In the genomic region with DNA sequence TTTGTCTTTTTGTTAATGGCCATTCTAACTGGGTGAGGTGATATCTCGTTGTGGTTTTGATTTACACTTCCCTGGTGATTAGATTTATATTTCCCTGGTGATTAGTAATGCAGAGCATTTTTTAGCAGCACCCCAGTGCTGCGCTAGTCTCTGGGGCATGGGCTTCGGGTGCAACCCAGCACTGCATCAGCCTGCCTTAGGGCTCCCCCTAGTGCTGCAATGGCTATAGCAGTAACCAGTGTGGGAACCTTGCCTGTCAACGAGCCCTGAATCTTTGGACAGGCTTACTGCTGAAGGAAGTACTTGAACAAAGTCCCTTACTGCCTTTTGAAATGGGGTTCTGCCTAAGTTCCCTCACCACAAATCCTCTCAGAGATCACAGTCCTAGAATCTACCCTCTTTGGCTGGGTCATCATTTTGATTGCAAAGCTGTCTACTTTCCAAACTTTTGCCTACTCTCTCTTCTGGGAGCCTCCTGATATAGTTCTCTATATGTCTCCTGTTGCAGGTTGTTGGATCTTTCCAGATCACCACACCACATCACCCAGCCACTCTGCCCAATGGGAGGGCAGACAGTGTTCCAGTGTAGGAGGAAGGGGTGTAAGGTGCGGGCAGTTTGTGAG, we compare ENCODE assay signal across 8 cellular contexts.
DNase-seq lines count a peak whose midpoint lies in the region; ATAC-seq and TF ChIP-seq lines count a peak whose summit lies in the region.

No MANE protein-coding gene starts in this region.

- TF ChIP-seq CTCF in nephron (IDR thresholded peaks at IDR 0.05; ENCODE audit: unreplicated experiment in 3 of 3) = peak; percentile 52 to 65 (median 55)

- POLR2A ChIA-PET in CD4-positive, alpha-beta memory T cell (lab: Charles Lee; ENCODE audit: partially characterized antibody) = interaction anchor here (2.5 kb wide), 1 partner anchor 79 kb away, joined by 10 read pairs; a partner anchor contains a TSS

- H3K4me3 ChIP-seq in CD4-positive, alpha-beta memory T cell (ENCODE audit: low read length in 2 of 2) = no peak overlapping the region

- H3K27ac Mint-ChIP-seq in CD4-positive, alpha-beta memory T cell = peak overlapping the region in 2 of 7 donors; percentile 29 to 32
- no peak overlapping the region for H3K27ac Mint-ChIP-seq in nephron
- no peak overlapping the region for H3K27ac Mint-ChIP-seq in stimulated activated naive CD8-positive, alpha-beta T cell treated with anti-CD3 and anti-CD28 coated beads, Interleukin-15, amount 100 ng/mL, for 72 hours

- peaks cover 1 to 4% of the 10 kb centered on the region in 2 donors for H3K27me3 Mint-ChIP-seq in CD4-positive, alpha-beta memory T cell
- no peaks in the 10 kb centered on the region for H3K27me3 Mint-ChIP-seq in nephron (ENCODE audit: low read depth)
- no peaks in the 10 kb centered on the region for H3K27me3 Mint-ChIP-seq in stimulated activated naive CD8-positive, alpha-beta T cell treated with anti-CD3 and anti-CD28 coated beads, Interleukin-15, amount 100 ng/mL, for 72 hours

- CTCF ChIA-PET in CD4-positive, alpha-beta memory T cell (lab: Charles Lee; ENCODE audit: partially characterized antibody) = interaction anchor here (0.6 to 1.6 kb wide), 5 partner anchors 9 to 83 kb away, joined by 3 to 6 read pairs (median 4); no protein-coding TSS in a partner anchor

- peaks cover 0 to 5% (median 3%) of the 10 kb centered on the region in 4 donors for H3K4me1 Mint-ChIP-seq in CD4-positive, alpha-beta memory T cell
- no peaks in the 10 kb centered on the region for H3K4me1 Mint-ChIP-seq in nephron
- peaks cover 7% of the 10 kb centered on the region for H3K4me1 Mint-ChIP-seq in stimulated activated naive CD8-positive, alpha-beta T cell treated with anti-CD3 and anti-CD28 coated beads, Interleukin-15, amount 100 ng/mL, for 72 hours

- no peak for TF ChIP-seq POLR2A in erythroblast (IDR thresholded peaks at IDR 0.05; ENCODE audit: low read length)

- ATAC-seq in HG03280 (IDR thresholded peaks at IDR 0.05; ENCODE audit: unreplicated experiment) = peak; percentile 100
- peak; percentile 100 for ATAC-seq in stimulated activated naive CD8-positive, alpha-beta T cell treated with anti-CD3 and anti-CD28 coated beads, Interleukin-15, amount 100 ng/mL, for 72 hours

- no peaks in the 10 kb centered on the region for H3K27me3 ChIP-seq in CD4-positive, alpha-beta memory T cell (ENCODE audit: insufficient read depth, low read length)

- H3K27ac ChIP-seq in CD4-positive, alpha-beta memory T cell (ENCODE audit: low read depth, low read length) = no peak overlapping the region

- intact Hi-C loops in CD4-positive, alpha-beta memory T cell (cut with micrococcal nuclease) = loop anchor here (1.0 to 10.0 kb wide), 5 partner anchors 64 to 1194 kb away; a partner anchor contains a TSS

- H3K9me3 Mint-ChIP-seq in CD4-positive, alpha-beta memory T cell = no peaks in the 10 kb centered on the region
- no peaks in the 10 kb centered on the region for H3K9me3 Mint-ChIP-seq in nephron
- no peaks in the 10 kb centered on the region for H3K9me3 Mint-ChIP-seq in stimulated activated naive CD8-positive, alpha-beta T cell treated with anti-CD3 and anti-CD28 coated beads, Interleukin-15, amount 100 ng/mL, for 72 hours

- no peaks in the 10 kb centered on the region for H3K36me3 ChIP-seq in CD4-positive, alpha-beta memory T cell (ENCODE audit: insufficient read depth, low read length)

- no peak overlapping the region for H3K4me3 Mint-ChIP-seq in CD4-positive, alpha-beta memory T cell
- no peak overlapping the region for H3K4me3 Mint-ChIP-seq in nephron
- no peak overlapping the region for H3K4me3 Mint-ChIP-seq in stimulated activated naive CD8-positive, alpha-beta T cell treated with anti-CD3 and anti-CD28 coated beads, Interleukin-15, amount 100 ng/mL, for 72 hours

- DNase-seq in CD4-positive, alpha-beta memory T cell = peak; percentile 55 to 70 (median 65)
- DNase-seq in GM19240 (ENCODE audit: insufficient read length, low spot score) = peak; percentile 58
- peak; percentile 86 for DNase-seq in NCI-H82 (lab: John Stamatoyannopoulos, UW)
- DNase-seq in activated CD8-positive, alpha-beta memory T cell treated with anti-CD3 and anti-CD28 coated beads, Interleukin-2, amount 50 U/mL, for 1 hour (ENCODE audit: extremely low read depth) = peak; percentile 28
- DNase-seq in erythroblast (lab: John Stamatoyannopoulos, UW) = peak; percentile 60 to 75
- peak; percentile 71 to 79 for DNase-seq in stimulated activated naive CD8-positive, alpha-beta T cell treated with anti-CD3 and anti-CD28 coated beads, Interleukin-15, amount 100 ng/mL, for 72 hours

- no peaks in the 10 kb centered on the region for H3K36me3 Mint-ChIP-seq in CD4-positive, alpha-beta memory T cell
- H3K36me3 Mint-ChIP-seq in nephron (ENCODE audit: low read depth) = no peaks in the 10 kb centered on the region

- H3K9me3 ChIP-seq in CD4-positive, alpha-beta memory T cell (ENCODE audit: control insufficient read depth in 1 of 2, low read length in 2 of 2) = no peaks in the 10 kb centered on the region

- H3K4me1 ChIP-seq in CD4-positive, alpha-beta memory T cell (ENCODE audit: insufficient read depth, low read length) = no peaks in the 10 kb centered on the region

Comparison
In these comparisons a context has a peak if more than half of its experiments do, and no peak if none do; other contexts are left out.
1. DNase-seq: peak in every context shown above with its lines; median percentile 86 in NCI-H82; 75 in stimulated activated naive CD8-positive, alpha-beta T cell treated with anti-CD3 and anti-CD28 coated beads, Interleukin-15, amount 100 ng/mL, for 72 hours; 68 in erythroblast; 65 in CD4-positive, alpha-beta memory T cell; 58 in GM19240; 28 in activated CD8-positive, alpha-beta memory T cell treated with anti-CD3 and anti-CD28 coated beads, Interleukin-2, amount 50 U/mL, for 1 hour.